Comparison of ENCODE assay signal across 8 cellular contexts in the genomic region with DNA sequence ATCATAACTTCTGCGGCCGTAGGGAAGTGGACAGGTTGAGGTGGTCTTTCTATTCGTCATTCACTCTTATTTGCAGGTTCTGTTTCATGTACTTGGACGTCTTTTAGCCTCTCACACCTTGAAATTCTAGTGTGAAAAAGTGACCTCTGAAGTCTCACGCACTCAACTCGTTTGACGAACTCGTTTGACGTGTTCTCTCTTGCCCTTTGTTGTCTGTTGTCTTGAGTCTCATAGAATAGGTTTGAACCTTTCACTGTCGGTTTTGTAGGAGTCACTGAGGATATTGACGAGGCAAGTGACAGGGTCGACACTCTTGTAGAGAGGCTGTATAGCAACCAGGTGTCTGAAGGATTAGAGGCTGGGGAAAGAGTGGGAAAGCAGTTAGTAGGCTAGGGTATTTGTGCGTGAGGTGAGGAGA. TPM values are rescaled to one million over a fixed set of nuclear protein-coding genes. Genes with fewer than 3 reads are reported as not detected.
DNase-seq lines count a peak whose midpoint lies in the region; ATAC-seq and TF ChIP-seq lines count a peak whose summit lies in the region.

No MANE protein-coding gene starts in this region.

- peak overlapping the region; percentile 95 for H3K4me3 Mint-ChIP-seq in activated T-cell treated with anti-CD3 and anti-CD28 coated beads, Interleukin-2, amount 50 U/mL, for 24 hours

- DNase-seq in activated T-cell treated with anti-CD3 and anti-CD28 coated beads for 24 hours (ENCODE audit: low read depth) (peak; percentile 9), NCI-H2029 treated with DMSO at 0.1 percent for 48 hours (lab: John Stamatoyannopoulos, UW) (peak; percentile 49), GM03348 (ENCODE audit: low spot score) (no peak), hypothalamus (lab: John Stamatoyannopoulos, UW) (no peak)
- DNase-seq in activated T-cell treated with anti-CD3 and anti-CD28 coated beads, Interleukin-2, amount 50 U/mL, for 48 hours = no peak
- peak; percentile 34 for DNase-seq in activated T-cell treated with anti-CD3 and anti-CD28 coated beads, Interleukin-2, amount 50 U/mL, for 24 hours

- no peak for TF ChIP-seq POLR2A in gastroesophageal sphincter (IDR thresholded peaks at IDR 0.05)

- ATAC-seq in gastroesophageal sphincter = no peak

- no peaks in the 10 kb centered on the region for H3K9me3 Mint-ChIP-seq in activated T-cell treated with anti-CD3 and anti-CD28 coated beads, Interleukin-2, amount 50 U/mL, for 24 hours

- H3K27me3 ChIP-seq in gastroesophageal sphincter (no peaks in the 10 kb centered on the region), rectal smooth muscle tissue (ENCODE audit: control insufficient read depth, insufficient read depth, low read length) (no peaks in the 10 kb centered on the region)

- no peak for TF ChIP-seq CTCF in gastroesophageal sphincter (IDR thresholded peaks at IDR 0.05)

- H3K9ac ChIP-seq in rectal smooth muscle tissue (ENCODE audit: low read length) = peak overlapping the region; percentile 45

- WGBS in gastroesophageal sphincter (ENCODE audit: low coverage in 1 of 2), 2 donors = 5 to 8% methylated on average over 13 of the region's 13 CpGs

- H3K36me3 ChIP-seq in gastroesophageal sphincter (no peaks in the 10 kb centered on the region), rectal smooth muscle tissue (ENCODE audit: control insufficient read depth, insufficient read depth, low read length) (no peaks in the 10 kb centered on the region)

- H3K4me1 ChIP-seq in gastroesophageal sphincter (peaks cover 0 to 36% (median 0%) of the 10 kb centered on the region in 3 donors), rectal smooth muscle tissue (ENCODE audit: control insufficient read depth, insufficient read depth, low read length) (peaks cover 5% of the 10 kb centered on the region)

- H3K36me3 Mint-ChIP-seq in activated T-cell treated with anti-CD3 and anti-CD28 coated beads, Interleukin-2, amount 50 U/mL, for 24 hours (ENCODE audit: low read depth) = peaks cover 37% of the 10 kb centered on the region

- H3K27ac Mint-ChIP-seq in activated T-cell treated with anti-CD3 and anti-CD28 coated beads, Interleukin-2, amount 50 U/mL, for 24 hours = peak overlapping the region; percentile 90

- no peaks in the 10 kb centered on the region for H3K27me3 Mint-ChIP-seq in activated T-cell treated with anti-CD3 and anti-CD28 coated beads, Interleukin-2, amount 50 U/mL, for 24 hours

- H3K27ac ChIP-seq in gastroesophageal sphincter (peak overlapping the region; percentile 64 to 96 (median 96)), rectal smooth muscle tissue (ENCODE audit: low read depth, low read length) (peak overlapping the region; percentile 95)

- TF ChIP-seq EP300 in gastroesophageal sphincter (IDR thresholded peaks at IDR 0.05) = no peak

- no peaks in the 10 kb centered on the region for H3K9me3 ChIP-seq in gastroesophageal sphincter

- H3K4me3 ChIP-seq in gastroesophageal sphincter (peak overlapping the region; percentile 56 to 93), rectal smooth muscle tissue (ENCODE audit: low read length) (peak overlapping the region; percentile 91)

- peaks cover 35% of the 10 kb centered on the region for H3K4me1 Mint-ChIP-seq in activated T-cell treated with anti-CD3 and anti-CD28 coated beads, Interleukin-2, amount 50 U/mL, for 24 hours (ENCODE audit: low read depth)

RNA-seq across cellular contexts. Expression of gene PGRMC2, which starts 1.1 kb away (rescaled TPM):
- 10 to 100 TPM; 47.3 to 79.2 (median 64.7) TPM for total RNA-seq in gastroesophageal sphincter

Comparison
In these comparisons a context has a peak if more than half of its experiments do, and no peak if none do; other contexts are left out.
1. DNase-seq: peak in activated T-cell treated with anti-CD3 and anti-CD28 coated beads for 24 hours (single experiment), NCI-H2029 treated with DMSO at 0.1 percent for 48 hours (single experiment) and activated T-cell treated with anti-CD3 and anti-CD28 coated beads, Interleukin-2, amount 50 U/mL, for 24 hours (single experiment); none in activated T-cell treated with anti-CD3 and anti-CD28 coated beads, Interleukin-2, amount 50 U/mL, for 48 hours (0 of 2), GM03348 (single experiment) and hypothalamus (0 of 51).